ENCODE assay signal across 18 cellular contexts in genomic region chr9:12185856-12186255, GRCh38.
"Had no signal": no experiment of that assay in that cellular context is flagged by ENCODE, and none has a peak within 500 bp of the region (broad histone marks: within the 10 kb centered on the region; RNA-seq: fewer than 3 reads in every experiment).

No MANE protein-coding gene starts in this region.

- H3K36me3 ChIP-seq: colonic mucosa, neural progenitor cell, upper lobe of left lung had no signal

- DNase-seq: activated CD4-positive, alpha-beta memory T cell treated with anti-CD3 and anti-CD28 coated beads, Interleukin-2, amount 10 ng/mL, durations not matched to agents 7 days and 5 days; activated CD4-positive, alpha-beta T cell treated with anti-CD3 and anti-CD28 coated beads for 48 hours; activated CD4-positive, CD25-positive, alpha-beta regulatory T cell; activated naive CD4-positive, alpha-beta T cell treated with Interleukin-2 at 50 U/mL for 16 hours; activated naive CD8-positive, alpha-beta T cell treated with anti-CD3 and anti-CD28 coated beads, Interleukin-2, amount 10 ng/mL, durations not matched to agents 7 days and 5 days; activated T-cell treated with anti-CD3 and anti-CD28 coated beads, Interleukin-2, amount 50 U/mL, for 24 hours; central memory CD4-positive, alpha-beta T cell; colonic mucosa; mesendoderm; naive thymus-derived CD4-positive, alpha-beta T cell; psoas muscle; right cardiac atrium; small intestine; stimulated activated CD4-positive, alpha-beta T cell treated with anti-CD3 and anti-CD28 coated beads, Interleukin-4, amount 100 ng/mL, for 1 hour; T-cell; testis; upper lobe of left lung had no signal

- H3K9me3 ChIP-seq: colonic mucosa, psoas muscle, testis, upper lobe of left lung had no signal

- H2AFZ ChIP-seq: neural progenitor cell had no signal

- H3K4me3 ChIP-seq: colonic mucosa, neural progenitor cell, psoas muscle, testis, upper lobe of left lung had no signal

- H3K27me3 ChIP-seq: colonic mucosa, neural progenitor cell, testis, upper lobe of left lung had no signal

- H3K4me1 ChIP-seq: colonic mucosa, neural progenitor cell, psoas muscle, testis, upper lobe of left lung had no signal

- FAIRE-seq: small intestine had no signal
